ENCODE assay signal across 21 cellular contexts in genomic region chr6:234706-235372, GRCh38. TPM values are rescaled to one million over a fixed set of nuclear protein-coding genes. Genes with fewer than 3 reads are reported as not detected.
DNase-seq lines count a peak whose midpoint lies in the region; ATAC-seq and TF ChIP-seq lines count a peak whose summit lies in the region.
"Had no signal": no experiment of that assay in that cellular context is flagged by ENCODE, and none has a peak within 500 bp of the region (broad histone marks: within the 10 kb centered on the region; RNA-seq: fewer than 3 reads in every experiment).

No MANE protein-coding gene starts in this region.

- peak overlapping the region; percentile 85 for H3K27ac Mint-ChIP-seq in activated CD4-positive, alpha-beta T cell treated with anti-CD3 and anti-CD28 coated beads, Interleukin-2, amount 10 ng/mL, durations not matched to agents 24 days and 14 days
- peak overlapping the region; percentile 86 for H3K27ac Mint-ChIP-seq in activated CD8-positive, alpha-beta T cell treated with anti-CD3 and anti-CD28 coated beads, Interleukin-2, amount 10 ng/mL, durations not matched to agents 7 days and 5 days
- peak overlapping the region; percentile 79 to 99 (median 88) for H3K27ac Mint-ChIP-seq in naive thymus-derived CD8-positive, alpha-beta T cell
- H3K27ac Mint-ChIP-seq: H9 had no signal

- peaks cover 3% of the 10 kb centered on the region for H3K9me3 Mint-ChIP-seq in activated CD4-positive, alpha-beta T cell treated with anti-CD3 and anti-CD28 coated beads, Interleukin-2, amount 10 ng/mL, durations not matched to agents 24 days and 14 days
- H3K9me3 Mint-ChIP-seq in activated CD8-positive, alpha-beta T cell treated with anti-CD3 and anti-CD28 coated beads, Interleukin-2, amount 10 ng/mL, durations not matched to agents 7 days and 5 days (ENCODE audit: insufficient read depth): no peaks in the 10 kb centered on the region
- no peaks in the 10 kb centered on the region for H3K9me3 Mint-ChIP-seq in naive thymus-derived CD8-positive, alpha-beta T cell
- H3K9me3 Mint-ChIP-seq: brain; dendritic cell treated with granulocyte-macrophage colony-stimulating factor and Interleukin-4, amounts not matched to agents 40 ng/mL and 50 ng/mL, for 4 days had no signal

- TF ChIP-seq CTCF in GM12872 (IDR thresholded peaks at IDR 0.05; ENCODE audit: insufficient read depth, low read depth, low read length): peak; percentile 47

- no peaks in the 10 kb centered on the region for H3K27me3 Mint-ChIP-seq in activated CD4-positive, alpha-beta T cell treated with anti-CD3 and anti-CD28 coated beads, Interleukin-2, amount 10 ng/mL, durations not matched to agents 24 days and 14 days
- no peaks in the 10 kb centered on the region for H3K27me3 Mint-ChIP-seq in activated CD8-positive, alpha-beta T cell treated with anti-CD3 and anti-CD28 coated beads, Interleukin-2, amount 10 ng/mL, durations not matched to agents 7 days and 5 days (ENCODE audit: low read depth)
- H3K27me3 Mint-ChIP-seq in naive thymus-derived CD8-positive, alpha-beta T cell: no peaks in the 10 kb centered on the region
- H3K27me3 Mint-ChIP-seq: dendritic cell treated with granulocyte-macrophage colony-stimulating factor and Interleukin-4, amounts not matched to agents 40 ng/mL and 50 ng/mL, for 4 days had no signal

- no peak for ATAC-seq in activated CD8-positive, alpha-beta T cell treated with anti-CD3 and anti-CD28 coated beads, Interleukin-2, amount 10 ng/mL, durations not matched to agents 7 days and 5 days
- ATAC-seq in naive thymus-derived CD8-positive, alpha-beta T cell: no peak
- ATAC-seq: A549, esophagus mucosa had no signal

- no peak for DNase-seq in activated CD4-positive, alpha-beta T cell treated with anti-CD3 and anti-CD28 coated beads, Interleukin-2, amount 10 ng/mL, durations not matched to agents 24 days and 14 days
- no peak for DNase-seq in activated CD4-positive, alpha-beta T cell treated with anti-CD3 and anti-CD28 coated beads, Interleukin-2, amount 50 U/mL, for 48 hours
- no peak for DNase-seq in activated CD8-positive, alpha-beta T cell treated with anti-CD3 and anti-CD28 coated beads, Interleukin-2, amount 10 ng/mL, durations not matched to agents 7 days and 5 days
- DNase-seq in naive thymus-derived CD8-positive, alpha-beta T cell: no peak
- DNase-seq in KG1 (lab: John Stamatoyannopoulos, UW) (no peak), NAMALWA (ENCODE audit: low spot score) (no peak)
- DNase-seq in stimulated activated naive CD4-positive, alpha-beta T cell (lab: John Stamatoyannopoulos, UW): no peak
- DNase-seq: activated CD4-positive, alpha-beta T cell treated with anti-CD3 and anti-CD28 coated beads for 4 hours; activated gamma-delta T cell; EL; glutamatergic neuron; H9; MG63; NCI-H187 treated with DMSO at 0.1 percent for 48 hours; NCI-H446; SHP77 treated with DMSO at 0.1 percent for 48 hours had no signal

- peak overlapping the region; percentile 74 for H3K4me3 Mint-ChIP-seq in activated CD4-positive, alpha-beta T cell treated with anti-CD3 and anti-CD28 coated beads, Interleukin-2, amount 10 ng/mL, durations not matched to agents 24 days and 14 days
- H3K4me3 Mint-ChIP-seq in activated CD8-positive, alpha-beta T cell treated with anti-CD3 and anti-CD28 coated beads, Interleukin-2, amount 10 ng/mL, durations not matched to agents 7 days and 5 days: no peak overlapping the region
- H3K4me3 Mint-ChIP-seq in naive thymus-derived CD8-positive, alpha-beta T cell: peak overlapping the region in 8 of 10 donors; percentile 16 to 84 (median 60)
- H3K4me3 Mint-ChIP-seq: dendritic cell treated with granulocyte-macrophage colony-stimulating factor and Interleukin-4, amounts not matched to agents 40 ng/mL and 50 ng/mL, for 4 days; H9 had no signal

- intact Hi-C loops in activated CD4-positive, alpha-beta T cell treated with anti-CD3 and anti-CD28 coated beads, Interleukin-2, amount 10 ng/mL, durations not matched to agents 24 days and 14 days (cut with micrococcal nuclease): no loop called here

- H3K36me3 Mint-ChIP-seq in activated CD4-positive, alpha-beta T cell treated with anti-CD3 and anti-CD28 coated beads, Interleukin-2, amount 10 ng/mL, durations not matched to agents 24 days and 14 days (ENCODE audit: low read depth): peaks cover 3% of the 10 kb centered on the region
- no peaks in the 10 kb centered on the region for H3K36me3 Mint-ChIP-seq in activated CD8-positive, alpha-beta T cell treated with anti-CD3 and anti-CD28 coated beads, Interleukin-2, amount 10 ng/mL, durations not matched to agents 7 days and 5 days (ENCODE audit: low read depth)
- H3K36me3 Mint-ChIP-seq in naive thymus-derived CD8-positive, alpha-beta T cell: no peaks in the 10 kb centered on the region
- H3K36me3 Mint-ChIP-seq: brain had no signal

- POLR2A ChIA-PET in activated CD8-positive, alpha-beta T cell treated with anti-CD3 and anti-CD28 coated beads, Interleukin-2, amount 10 ng/mL, durations not matched to agents 7 days and 5 days (lab: Charles Lee): interaction anchor here (1.0 to 1.7 kb wide), 2 partner anchors 24 to 157 kb away, joined by 3 to 4 read pairs; no protein-coding TSS in a partner anchor
- POLR2A ChIA-PET in naive thymus-derived CD8-positive, alpha-beta T cell (lab: Charles Lee): no interaction called here

- CTCF ChIA-PET in activated CD8-positive, alpha-beta T cell treated with anti-CD3 and anti-CD28 coated beads, Interleukin-2, amount 10 ng/mL, durations not matched to agents 7 days and 5 days (lab: Charles Lee): interaction anchor here (0.6 to 2.1 kb wide), 5 partner anchors 10 to 16 kb away, joined by 3 to 5 read pairs (median 4); no protein-coding TSS in a partner anchor

- H3K4me1 Mint-ChIP-seq in activated CD4-positive, alpha-beta T cell treated with anti-CD3 and anti-CD28 coated beads, Interleukin-2, amount 10 ng/mL, durations not matched to agents 24 days and 14 days: peaks cover 51% of the 10 kb centered on the region
- H3K4me1 Mint-ChIP-seq in activated CD8-positive, alpha-beta T cell treated with anti-CD3 and anti-CD28 coated beads, Interleukin-2, amount 10 ng/mL, durations not matched to agents 7 days and 5 days (ENCODE audit: low read depth): peaks cover 53% of the 10 kb centered on the region
- peaks cover 13 to 30% (median 27%) of the 10 kb centered on the region in 4 donors for H3K4me1 Mint-ChIP-seq in naive thymus-derived CD8-positive, alpha-beta T cell

RNA-seq across cellular contexts. Expression of gene DUSP22, which starts 57.4 kb away (rescaled TPM):
- total RNA-seq in activated CD4-positive, alpha-beta T cell treated with anti-CD3 and anti-CD28 coated beads, Interleukin-2, amount 10 ng/mL, durations not matched to agents 24 days and 14 days: 22.5 and 24.0 TPM in 2 replicates
- total RNA-seq in activated CD8-positive, alpha-beta T cell treated with anti-CD3 and anti-CD28 coated beads, Interleukin-2, amount 10 ng/mL, durations not matched to agents 7 days and 5 days: 10 to 100 TPM; 32.6 to 33.2 TPM
- 10 to 100 TPM; 40.5 to 46.0 TPM for total RNA-seq in naive thymus-derived CD8-positive, alpha-beta T cell
- 10 to 100 TPM; 40.1 to 45.8 (median 43.0) TPM for polyA plus RNA-seq in naive thymus-derived CD8-positive, alpha-beta T cell
